In genomic region chrX:40495659-40496058, GRCh38 we compare ENCODE assay signal across 39 cellular contexts.
"Had no signal": no experiment of that assay in that cellular context is flagged by ENCODE, and none has a peak within 500 bp of the region (broad histone marks: within the 10 kb centered on the region; RNA-seq: fewer than 3 reads in every experiment).

No MANE protein-coding gene starts in this region.

- H3K27me3 Mint-ChIP-seq: activated naive CD4-positive, alpha-beta T cell treated with anti-CD3 and anti-CD28 coated beads, Interleukin-2, amount 10 ng/mL, durations not matched to agents 7 days and 5 days; activated naive CD4-positive, alpha-beta T cell treated with anti-CD3 and anti-CD28 coated beads, Interleukin-2, amount 50 U/mL, for 24 hours; activated naive CD8-positive, alpha-beta T cell; activated naive CD8-positive, alpha-beta T cell treated with anti-CD3 and anti-CD28 coated beads for 36 hours; activated naive CD8-positive, alpha-beta T cell treated with anti-CD3 and anti-CD28 coated beads, Interleukin-2, amount 10 ng/mL, durations not matched to agents 7 days and 5 days; activated naive CD8-positive, alpha-beta T cell treated with anti-CD3 and anti-CD28 coated beads, Interleukin-2, amount 50 U/mL, for 24 hours had no signal

- H3K9me3 Mint-ChIP-seq: activated naive CD4-positive, alpha-beta T cell treated with anti-CD3 and anti-CD28 coated beads for 36 hours; activated naive CD4-positive, alpha-beta T cell treated with anti-CD3 and anti-CD28 coated beads, Interleukin-2, amount 10 ng/mL, durations not matched to agents 7 days and 5 days; activated naive CD4-positive, alpha-beta T cell treated with anti-CD3 and anti-CD28 coated beads, Interleukin-2, amount 50 U/mL, for 24 hours; activated naive CD4-positive, alpha-beta T cell treated with anti-CD3 and anti-CD28 coated beads, Interleukin-2, amount 50 U/mL, for 72 hours; activated naive CD8-positive, alpha-beta T cell treated with anti-CD3 and anti-CD28 coated beads for 36 hours; activated naive CD8-positive, alpha-beta T cell treated with anti-CD3 and anti-CD28 coated beads, Interleukin-2, amount 50 U/mL, for 24 hours; activated T-cell treated with anti-CD3 and anti-CD28 coated beads, Interleukin-2, amount 50 U/mL, for 24 hours; activated T-cell treated with anti-CD3 and anti-CD28 coated beads, Interleukin-2, amount 50 U/mL, for 4 hours; activated T-helper 1 cell treated with anti-CD3 and anti-CD28 coated beads, Interleukin-12 subunit alpha, Interleukin-12 subunit beta, Interleukin-2, Interleukin-4 antibody, amounts not matched to agents 30 ng/mL and 10 ng/mL and 1 ng/mL, durations not matched to agents 14 hours and 24 hours and 36 hours; activated T-helper 17 cell treated with anti-CD3 and anti-CD28 coated beads, Interleukin-2, amount 50 U/mL, for 72 hours; activated T-helper 2 cell treated with anti-CD3 and anti-CD28 coated beads, Interferon-gamma antibody, Interleukin-2, Interleukin-4, amounts not matched to agents 10 μg/mL and 5 μg/mL and 100 μg/mL, durations not matched to agents 14 hours and 24 hours and 36 hours; central memory CD8-positive, alpha-beta T cell had no signal

- H3K4me3 ChIP-seq: adrenal gland, ascending aorta, body of pancreas, breast epithelium, cardiac muscle cell had no signal

- H3K9me3 ChIP-seq: adrenal gland, body of pancreas had no signal

- H3K4me1 ChIP-seq: adrenal gland, ascending aorta, body of pancreas, breast epithelium had no signal

- H3K27ac Mint-ChIP-seq: activated naive CD4-positive, alpha-beta T cell treated with anti-CD3 and anti-CD28 coated beads for 36 hours; activated naive CD4-positive, alpha-beta T cell treated with anti-CD3 and anti-CD28 coated beads, Interleukin-2, amount 10 ng/mL, durations not matched to agents 7 days and 5 days; activated naive CD4-positive, alpha-beta T cell treated with anti-CD3 and anti-CD28 coated beads, Interleukin-2, amount 50 U/mL, for 24 hours; activated naive CD4-positive, alpha-beta T cell treated with anti-CD3 and anti-CD28 coated beads, Interleukin-2, amount 50 U/mL, for 72 hours; activated naive CD8-positive, alpha-beta T cell; activated naive CD8-positive, alpha-beta T cell treated with anti-CD3 and anti-CD28 coated beads for 36 hours; activated naive CD8-positive, alpha-beta T cell treated with anti-CD3 and anti-CD28 coated beads, Interleukin-2, amount 10 ng/mL, durations not matched to agents 7 days and 5 days; activated naive CD8-positive, alpha-beta T cell treated with anti-CD3 and anti-CD28 coated beads, Interleukin-2, amount 50 U/mL, for 24 hours; activated T-cell treated with anti-CD3 and anti-CD28 coated beads, Interleukin-2, amount 50 U/mL, for 24 hours; activated T-cell treated with anti-CD3 and anti-CD28 coated beads, Interleukin-2, amount 50 U/mL, for 72 hours; activated T-helper 1 cell treated with anti-CD3 and anti-CD28 coated beads, Interleukin-12 subunit alpha, Interleukin-12 subunit beta, Interleukin-2, Interleukin-4 antibody, amounts not matched to agents 30 ng/mL and 10 ng/mL and 1 ng/mL, durations not matched to agents 14 hours and 24 hours and 36 hours; activated T-helper 17 cell treated with anti-CD3 and anti-CD28 coated beads, Interleukin-2, amount 50 U/mL, for 72 hours; activated T-helper 2 cell treated with anti-CD3 and anti-CD28 coated beads, Interferon-gamma antibody, Interleukin-2, Interleukin-4, amounts not matched to agents 10 μg/mL and 5 μg/mL and 100 μg/mL, durations not matched to agents 14 hours and 24 hours and 36 hours had no signal

- FAIRE-seq: bronchial epithelial cell had no signal

- H3K36me3 ChIP-seq: adrenal gland, ascending aorta, brain microvascular endothelial cell, breast epithelium, cardiac muscle cell had no signal

- H3K27me3 ChIP-seq: ascending aorta, body of pancreas, brain microvascular endothelial cell, cardiac muscle cell had no signal

- H3K4me1 Mint-ChIP-seq: activated naive CD4-positive, alpha-beta T cell treated with anti-CD3 and anti-CD28 coated beads, Interleukin-2, amount 50 U/mL, for 24 hours; activated naive CD8-positive, alpha-beta T cell treated with anti-CD3 and anti-CD28 coated beads for 36 hours; activated naive CD8-positive, alpha-beta T cell treated with anti-CD3 and anti-CD28 coated beads, Interleukin-2, amount 50 U/mL, for 24 hours; activated T-helper 17 cell treated with anti-CD3 and anti-CD28 coated beads, Interleukin-2, amount 50 U/mL, for 72 hours; central memory CD8-positive, alpha-beta T cell had no signal

- DNase-seq: activated effector memory CD4-positive, alpha-beta T cell treated with anti-CD3 and anti-CD28 coated beads, Interleukin-2, amount 50 U/mL, for 16 hours; activated effector memory CD4-positive, alpha-beta T cell treated with Interleukin-2 at 50 U/mL for 16 hours; activated gamma-delta T cell; activated gamma-delta T cell treated with Interleukin-2 at 50 U/mL for 16 hours; activated naive CD4-positive, alpha-beta T cell; activated naive CD4-positive, alpha-beta T cell treated with anti-CD3 and anti-CD28 coated beads for 36 hours; activated naive CD4-positive, alpha-beta T cell treated with anti-CD3 and anti-CD28 coated beads, Interleukin-2, amount 10 ng/mL, durations not matched to agents 7 days and 5 days; activated naive CD4-positive, alpha-beta T cell treated with anti-CD3 and anti-CD28 coated beads, Interleukin-2, amount 50 U/mL, for 16 hours; activated naive CD4-positive, alpha-beta T cell treated with Interleukin-2 at 50 U/mL for 16 hours; activated naive CD8-positive, alpha-beta T cell treated with anti-CD3 and anti-CD28 coated beads for 36 hours; activated naive CD8-positive, alpha-beta T cell treated with anti-CD3 and anti-CD28 coated beads, Interleukin-2, amount 10 ng/mL, durations not matched to agents 7 days and 5 days; activated naive CD8-positive, alpha-beta T cell treated with anti-CD3 and anti-CD28 coated beads, Interleukin-2, amount 50 U/mL, for 24 hours; activated T-cell treated with anti-CD3 and anti-CD28 coated beads, Interleukin-2, amount 50 U/mL, for 1 hour; activated T-cell treated with anti-CD3 and anti-CD28 coated beads, Interleukin-2, amount 50 U/mL, for 24 hours; activated T-cell treated with anti-CD3 and anti-CD28 coated beads, Interleukin-2, amount 50 U/mL, for 4 hours; activated T-cell treated with anti-CD3 and anti-CD28 coated beads, Interleukin-2, amount 50 U/mL, for 48 hours; activated T-cell treated with anti-CD3 and anti-CD28 coated beads, Interleukin-2, amount 50 U/mL, for 72 hours; adrenal gland; amniotic stem cell; amygdala; anterior cingulate cortex; aorta; body of pancreas; brain microvascular endothelial cell; caudate nucleus; central memory CD4-positive, alpha-beta T cell; cerebellar nuclear complex had no signal

- H3K27ac ChIP-seq: adrenal gland, ascending aorta, body of pancreas, brain microvascular endothelial cell, breast epithelium, cardiac muscle cell had no signal

- H3K36me3 Mint-ChIP-seq: activated naive CD4-positive, alpha-beta T cell treated with anti-CD3 and anti-CD28 coated beads, Interleukin-2, amount 10 ng/mL, durations not matched to agents 7 days and 5 days; activated naive CD4-positive, alpha-beta T cell treated with anti-CD3 and anti-CD28 coated beads, Interleukin-2, amount 50 U/mL, for 24 hours; activated naive CD4-positive, alpha-beta T cell treated with anti-CD3 and anti-CD28 coated beads, Interleukin-2, amount 50 U/mL, for 72 hours; activated naive CD8-positive, alpha-beta T cell; activated naive CD8-positive, alpha-beta T cell treated with anti-CD3 and anti-CD28 coated beads for 36 hours; brain had no signal

- ATAC-seq: activated naive CD4-positive, alpha-beta T cell treated with anti-CD3 and anti-CD28 coated beads, Interleukin-2, amount 50 U/mL, for 72 hours; activated naive CD8-positive, alpha-beta T cell treated with anti-CD3 and anti-CD28 coated beads, Interleukin-2, amount 50 U/mL, for 24 hours; activated T-cell treated with anti-CD3 and anti-CD28 coated beads, Interleukin-2, amount 50 U/mL, for 4 hours; activated T-cell treated with anti-CD3 and anti-CD28 coated beads, Interleukin-2, amount 50 U/mL, for 72 hours; activated T-helper 17 cell treated with anti-CD3 and anti-CD28 coated beads, Interleukin-2, amount 50 U/mL, for 72 hours; body of pancreas had no signal

- H3K4me3 Mint-ChIP-seq: activated naive CD4-positive, alpha-beta T cell treated with anti-CD3 and anti-CD28 coated beads for 36 hours; activated naive CD4-positive, alpha-beta T cell treated with anti-CD3 and anti-CD28 coated beads, Interleukin-2, amount 10 ng/mL, durations not matched to agents 7 days and 5 days; activated naive CD4-positive, alpha-beta T cell treated with anti-CD3 and anti-CD28 coated beads, Interleukin-2, amount 50 U/mL, for 24 hours; activated naive CD8-positive, alpha-beta T cell; activated naive CD8-positive, alpha-beta T cell treated with anti-CD3 and anti-CD28 coated beads for 36 hours; activated naive CD8-positive, alpha-beta T cell treated with anti-CD3 and anti-CD28 coated beads, Interleukin-2, amount 10 ng/mL, durations not matched to agents 7 days and 5 days; activated naive CD8-positive, alpha-beta T cell treated with anti-CD3 and anti-CD28 coated beads, Interleukin-2, amount 50 U/mL, for 24 hours; activated T-cell treated with anti-CD3 and anti-CD28 coated beads, Interleukin-2, amount 50 U/mL, for 24 hours; activated T-cell treated with anti-CD3 and anti-CD28 coated beads, Interleukin-2, amount 50 U/mL, for 4 hours; activated T-cell treated with anti-CD3 and anti-CD28 coated beads, Interleukin-2, amount 50 U/mL, for 72 hours; activated T-helper 1 cell treated with anti-CD3 and anti-CD28 coated beads, Interleukin-12 subunit alpha, Interleukin-12 subunit beta, Interleukin-2, Interleukin-4 antibody, amounts not matched to agents 30 ng/mL and 10 ng/mL and 1 ng/mL, durations not matched to agents 14 hours and 24 hours and 36 hours; activated T-helper 17 cell treated with anti-CD3 and anti-CD28 coated beads, Interleukin-2, amount 50 U/mL, for 72 hours; brain; central memory CD8-positive, alpha-beta T cell had no signal
